ENCODE assay signal across 8 cellular contexts in genomic region chr22:44620129-44620840, GRCh38.
DNase-seq lines count a peak whose midpoint lies in the region; ATAC-seq and TF ChIP-seq lines count a peak whose summit lies in the region.

No MANE protein-coding gene starts in this region.

- peak overlapping the region; percentile 55 for H3K4me2 ChIP-seq in skeletal muscle satellite cell (ENCODE audit: low read length)

- TF ChIP-seq POLR2A in Peyer's patch (IDR thresholded peaks at IDR 0.05) (no peak), heart left ventricle (IDR thresholded peaks at IDR 0.05) (no peak)

- H3K4me3 ChIP-seq in Peyer's patch = peak overlapping the region in 3 of 4 donors; percentile 25 to 41 (median 28)
- H3K4me3 ChIP-seq in heart left ventricle = peak overlapping the region in 4 of 12 donors; percentile 8 to 35 (median 16)
- H3K4me3 ChIP-seq in skeletal muscle satellite cell (ENCODE audit: low read length) = peak overlapping the region; percentile 13

- intact Hi-C loops in heart left ventricle (cut with DNase I) = loop anchor here in 7 of 10 donors (5.0 to 10.0 kb wide), 8 partner anchors 123 to 1235 kb away; partner anchors contain the start of gene RTL6 (in 1 of the 7)

- H3K4me1 ChIP-seq in Peyer's patch (peaks cover 0 to 12% (median 5%) of the 10 kb centered on the region in 4 donors), heart left ventricle (peaks cover 0 to 22% (median 4%) of the 10 kb centered on the region in 12 donors), skeletal muscle satellite cell (ENCODE audit: control insufficient read depth, insufficient read depth, low read length) (peaks cover 5% of the 10 kb centered on the region)

- WGBS in heart left ventricle, 4 donors = 19 to 26% (median 23%) methylated on average over 44 to 48 of the region's 48 CpGs

- TF ChIP-seq CTCF in GM13976 (IDR thresholded peaks at IDR 0.05; ENCODE audit: borderline replicate concordance, control extremely low read depth, extremely low read depth, insufficient read depth, missing control alignments) = no peak
- no peak for TF ChIP-seq CTCF in Peyer's patch (IDR thresholded peaks at IDR 0.05)
- TF ChIP-seq CTCF in heart left ventricle (IDR thresholded peaks at IDR 0.05) = no peak

- H3K9me3 ChIP-seq in Peyer's patch (peaks cover 0 to 6% (median 0%) of the 10 kb centered on the region in 4 donors), heart left ventricle (peaks cover 0 to 4% (median 0%) of the 10 kb centered on the region in 12 donors), skeletal muscle satellite cell (replicated peaks; ENCODE audit: low read length) (no peaks in the 10 kb centered on the region)

- H3K36me3 ChIP-seq in Peyer's patch (no peaks in the 10 kb centered on the region), heart left ventricle (no peaks in the 10 kb centered on the region), skeletal muscle satellite cell (ENCODE audit: insufficient read depth, low read length) (no peaks in the 10 kb centered on the region)

- no peaks in the 10 kb centered on the region for H3K27me3 ChIP-seq in Peyer's patch
- H3K27me3 ChIP-seq in heart left ventricle = peaks cover 0 to 14% (median 2%) of the 10 kb centered on the region in 9 donors
- peaks cover 5% of the 10 kb centered on the region for H3K27me3 ChIP-seq in skeletal muscle satellite cell (ENCODE audit: control insufficient read depth, insufficient read depth, low read length)

- in situ Hi-C loops in GM13976 (cut with MboI; ENCODE audit: low sequenced_read_pairs, unreplicated experiment) = no loop called here

- H3K27ac ChIP-seq in Peyer's patch = peak overlapping the region in 2 of 4 donors; percentile 3 to 35
- H3K27ac ChIP-seq in heart left ventricle = peak overlapping the region in 5 of 12 donors; percentile 38 to 61 (median 44)

- H3K9ac ChIP-seq in skeletal muscle satellite cell (ENCODE audit: low read depth, low read length) = no peak overlapping the region

- ATAC-seq in heart left ventricle = peak; percentile 48 to 80 (median 56)
- no peak for ATAC-seq in HG03571 (IDR thresholded peaks at IDR 0.05; ENCODE audit: unreplicated experiment)
- ATAC-seq in GM19395 (IDR thresholded peaks at IDR 0.05; ENCODE audit: unreplicated experiment) = no peak

- DNase-seq in GM13976 (ENCODE audit: low spot score) (peak; percentile 77), Peyer's patch (peak; percentile 67 to 87 (median 73)), heart left ventricle (peak; percentile 78 to 88 (median 81)), germinal center (ENCODE audit: low spot score) (no peak)
- peak; percentile 71 for DNase-seq in activated effector memory CD4-positive, alpha-beta T cell treated with Interleukin-2 at 50 U/mL for 16 hours

Comparison
In these comparisons a context has a peak if more than half of its experiments do, and no peak if none do; other contexts are left out.
1. ATAC-seq: peak in heart left ventricle (4 of 4); none in HG03571 (single experiment) and GM19395 (single experiment).